Comparison of ENCODE assay signal across 8 cellular contexts in the genomic region with DNA sequence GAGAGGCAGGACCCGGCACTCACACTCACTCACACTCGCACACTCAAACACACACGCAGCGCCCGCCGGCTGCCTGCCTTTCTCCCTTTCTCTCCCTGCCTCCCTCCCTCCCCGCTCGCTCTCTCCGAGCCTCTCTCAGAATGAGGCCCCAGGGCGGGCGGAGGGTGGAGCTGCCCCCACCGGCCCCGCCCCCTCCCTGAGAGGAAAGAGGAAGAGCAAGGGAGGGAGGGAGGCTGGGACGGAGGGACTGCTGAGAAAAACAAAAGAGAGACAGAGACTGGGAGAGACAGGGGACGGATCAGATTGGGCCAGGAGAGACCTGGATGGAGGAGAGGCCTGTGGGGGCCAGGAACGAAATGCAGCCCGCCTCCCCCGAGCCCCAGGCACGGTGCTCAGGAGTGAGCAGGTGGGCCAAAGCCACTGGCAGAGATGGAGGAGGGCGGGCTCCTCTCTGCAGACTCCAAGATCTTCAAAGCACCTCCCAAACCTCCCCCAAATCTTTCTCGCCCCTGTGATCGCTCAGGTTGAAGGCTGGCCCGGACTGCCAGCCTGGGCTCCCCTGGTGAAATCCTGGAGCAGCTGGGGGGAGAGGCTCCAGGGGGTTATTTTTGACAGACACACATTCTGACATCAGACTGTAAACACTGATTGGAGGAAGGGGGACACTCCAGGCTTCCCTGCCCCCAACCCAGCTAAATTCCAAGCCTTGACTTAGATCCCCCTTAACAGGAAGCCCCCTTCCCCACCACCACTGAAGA. TPM values are rescaled to one million over a fixed set of nuclear protein-coding genes. Genes with fewer than 3 reads are reported as not detected.
DNase-seq lines count a peak whose midpoint lies in the region; ATAC-seq and TF ChIP-seq lines count a peak whose summit lies in the region.

No MANE protein-coding gene starts in this region.

- no peaks in the 10 kb centered on the region for H3K27me3 ChIP-seq in dorsolateral prefrontal cortex

- no peak for TF ChIP-seq CTCF in AG10803 (conservative IDR thresholded peaks at IDR 0.05; ENCODE audit: low read length)
- peak in 15 of 56 donors; percentile 4 to 35 (median 19) for TF ChIP-seq CTCF in dorsolateral prefrontal cortex (IDR thresholded peaks at IDR 0.05 in 54 of 56, conservative IDR thresholded peaks at IDR 0.05 in 2 of 56; ENCODE audit: low read depth in 1 of 56, partially characterized antibody in 56 of 56)
- TF ChIP-seq CTCF in lower leg skin (IDR thresholded peaks at IDR 0.05): no peak

- H3K4me3 ChIP-seq in AG10803 (ENCODE audit: low read length) (peak overlapping the region; percentile 80), dorsolateral prefrontal cortex (peak overlapping the region; percentile 50 to 94 (median 74)), lower leg skin (ENCODE audit: low read depth, poor library complexity, severe bottlenecking) (no peak overlapping the region)

- 1% methylated on average over 22 to 23 of the region's 23 CpGs for WGBS in lower leg skin, 2 donors

- H3K27ac ChIP-seq in dorsolateral prefrontal cortex: peak overlapping the region; percentile 65 to 100 (median 97)

- TF ChIP-seq POLR2A in lower leg skin (IDR thresholded peaks at IDR 0.05): no peak

- DNase-seq in AG10803 (ENCODE audit: low read depth) (peak; percentile 71), NCI-H510A treated with DMSO at 0.1 percent for 48 hours (lab: John Stamatoyannopoulos, UW) (peak; percentile 72), dorsolateral prefrontal cortex (peak; percentile 85 to 96 (median 92)), lower leg skin (ENCODE audit: low spot score in 2 of 2) (peak; percentile 91 to 98)
- peak; percentile 79 to 81 for DNase-seq in activated CD4-positive, alpha-beta T cell treated with anti-CD3 and anti-CD28 coated beads, Interleukin-2, amount 50 U/mL, for 4 hours
- DNase-seq in stimulated activated CD4-positive, alpha-beta T cell treated with anti-CD3 and anti-CD28 coated beads, Interleukin-4, amount 100 ng/mL, for 48 hours (ENCODE audit: low read depth in 2 of 2): peak; percentile 87 to 91

- ATAC-seq in GM18873 (IDR thresholded peaks at IDR 0.05; ENCODE audit: low FRiP score, unreplicated experiment) (peak; percentile 44), HG03159 (IDR thresholded peaks at IDR 0.05; ENCODE audit: unreplicated experiment) (peak; percentile 62)

- intact Hi-C loops in dorsolateral prefrontal cortex (cut with DNase I) (loop anchor here (2.0 to 5.0 kb wide), 5 partner anchors 18 to 298 kb away; a partner anchor contains a TSS), lower leg skin (cut with DNase I; ENCODE audit: low total_unique reads) (no loop called here)

RNA-seq across cellular contexts. Expression of a gene that starts 5.1 kb away (rescaled TPM):
- total RNA-seq in dorsolateral prefrontal cortex (100 to 1,000 TPM in 9 of 120 experiments, 10 to 100 TPM in 111; 51.3 to 110 (median 80.0) TPM), lower leg skin (100 to 1,000 TPM in 2 of 4 donors, 10 to 100 TPM in 2; 80.3 to 109 (median 102) TPM)

RNA-seq across cellular contexts. Expression of a gene that starts 17.8 kb away (rescaled TPM):
- total RNA-seq in dorsolateral prefrontal cortex: 10 to 100 TPM; 14.6 to 34.0 (median 20.9) TPM
- total RNA-seq in lower leg skin: 10 to 100 TPM; 23.5 to 48.1 (median 24.3) TPM

RNA-seq across cellular contexts. Expression of a gene that starts 37.1 kb away (rescaled TPM):
- total RNA-seq in dorsolateral prefrontal cortex (10 to 100 TPM; 41.2 to 90.6 (median 65.3) TPM), lower leg skin (10 to 100 TPM; 25.7 to 41.9 (median 39.1) TPM)

RNA-seq across cellular contexts. Expression of a gene that starts 49.9 kb away (rescaled TPM):
- total RNA-seq in dorsolateral prefrontal cortex (10 to 100 TPM in 118 of 120 experiments, 1 to 10 TPM in 2; 8.7 to 18.4 (median 13.9) TPM), lower leg skin (10 to 100 TPM; 31.2 to 39.2 (median 35.4) TPM)

RNA-seq across cellular contexts. Expression of a gene that starts 59.1 kb away (rescaled TPM):
- total RNA-seq in dorsolateral prefrontal cortex: 10 to 100 TPM; 21.8 to 40.4 (median 30.4) TPM
- 10 to 100 TPM; 15.2 to 57.4 (median 16.9) TPM for total RNA-seq in lower leg skin
